Comparison of ENCODE assay signal across 13 cellular contexts in genomic region chr11:11580831-11581492, GRCh38. TPM values are rescaled to one million over a fixed set of nuclear protein-coding genes. Genes with fewer than 3 reads are reported as not detected.
DNase-seq lines count a peak whose midpoint lies in the region; ATAC-seq and TF ChIP-seq lines count a peak whose summit lies in the region.
"Had no signal": no experiment of that assay in that cellular context is flagged by ENCODE, and none has a peak within 500 bp of the region (broad histone marks: within the 10 kb centered on the region; RNA-seq: fewer than 3 reads in every experiment).

No MANE protein-coding gene starts in this region.

- peak overlapping the region in 2 of 59 donors; percentile 11 to 12 for H3K4me3 ChIP-seq in dorsolateral prefrontal cortex
- H3K4me3 ChIP-seq: BLaER1, GM23338 had no signal

- intact Hi-C loops in dorsolateral prefrontal cortex (cut with DNase I): loop anchor here (5.0 kb wide), 2 partner anchors 41 to 206 kb away; partner anchors contain the start of gene GALNT18 (in 1 of the 2)

- H3K4me3 Mint-ChIP-seq in neural crest cell: no peak overlapping the region
- H3K4me3 Mint-ChIP-seq in stimulated activated memory B cell treated with anti-CD40 and anti-IgM and Interleukin-4, amounts not matched to agents 10 μg/mL and 1 μg/mL and 100 μg/mL, for 72 hours: no peak overlapping the region
- H3K4me3 Mint-ChIP-seq: GM23338 had no signal

- ATAC-seq in HG03175 (IDR thresholded peaks at IDR 0.05; ENCODE audit: unreplicated experiment): no peak
- ATAC-seq in stimulated activated memory B cell treated with anti-CD40 and anti-IgM and Interleukin-4, amounts not matched to agents 10 μg/mL and 1 μg/mL and 100 μg/mL, for 72 hours: no peak
- ATAC-seq: GM23338 had no signal

- no peaks in the 10 kb centered on the region for H3K9me3 Mint-ChIP-seq in neural crest cell
- no peaks in the 10 kb centered on the region for H3K9me3 Mint-ChIP-seq in stimulated activated memory B cell treated with anti-CD40 and anti-IgM and Interleukin-4, amounts not matched to agents 10 μg/mL and 1 μg/mL and 100 μg/mL, for 72 hours
- H3K9me3 Mint-ChIP-seq: GM23338 had no signal

- no peaks in the 10 kb centered on the region for H3K27me3 ChIP-seq in dorsolateral prefrontal cortex
- H3K27me3 ChIP-seq: BLaER1 had no signal

- H3K36me3 Mint-ChIP-seq in neural crest cell (ENCODE audit: low read depth): no peaks in the 10 kb centered on the region
- no peaks in the 10 kb centered on the region for H3K36me3 Mint-ChIP-seq in stimulated activated memory B cell treated with anti-CD40 and anti-IgM and Interleukin-4, amounts not matched to agents 10 μg/mL and 1 μg/mL and 100 μg/mL, for 72 hours

- H3K27me3 Mint-ChIP-seq in neural crest cell (ENCODE audit: low read depth): no peaks in the 10 kb centered on the region
- H3K27me3 Mint-ChIP-seq in stimulated activated memory B cell treated with anti-CD40 and anti-IgM and Interleukin-4, amounts not matched to agents 10 μg/mL and 1 μg/mL and 100 μg/mL, for 72 hours: peaks cover 8% of the 10 kb centered on the region

- DNase-seq in COR-L47 (lab: John Stamatoyannopoulos, UW): peak; percentile 30
- DNase-seq in NCI-H2029 treated with DMSO at 0.1 percent for 48 hours (lab: John Stamatoyannopoulos, UW): peak; percentile 73
- peak in 2 of 10 donors; percentile 20 to 69 for DNase-seq in dorsolateral prefrontal cortex
- DNase-seq in neural crest cell (ENCODE audit: low read depth, low spot score): no peak
- DNase-seq in T-helper 2 cell: no peak
- no peak for DNase-seq in stimulated activated CD4-positive, alpha-beta T cell treated with anti-CD3 and anti-CD28 coated beads, Interleukin-12 subunit alpha, Interleukin-12 subunit beta, amount 100 ng/mL, for 4 hours
- DNase-seq: activated CD4-positive, CD25-positive, alpha-beta regulatory T cell; kidney glomerular epithelial cell; RPMI8226 had no signal

- H3K4me1 Mint-ChIP-seq in neural crest cell: peaks cover 50% of the 10 kb centered on the region
- H3K4me1 Mint-ChIP-seq in stimulated activated memory B cell treated with anti-CD40 and anti-IgM and Interleukin-4, amounts not matched to agents 10 μg/mL and 1 μg/mL and 100 μg/mL, for 72 hours: no peaks in the 10 kb centered on the region

- peak overlapping the region; percentile 36 for H3K27ac Mint-ChIP-seq in neural crest cell (ENCODE audit: unreplicated experiment)
- H3K27ac Mint-ChIP-seq in stimulated activated memory B cell treated with anti-CD40 and anti-IgM and Interleukin-4, amounts not matched to agents 10 μg/mL and 1 μg/mL and 100 μg/mL, for 72 hours: no peak overlapping the region
- H3K27ac Mint-ChIP-seq: GM23338 had no signal

- TF ChIP-seq CTCF in dorsolateral prefrontal cortex (IDR thresholded peaks at IDR 0.05 in 54 of 56, conservative IDR thresholded peaks at IDR 0.05 in 2 of 56; ENCODE audit: low read depth in 1 of 56, partially characterized antibody in 56 of 56) (no peak), neural crest cell (conservative IDR thresholded peaks at IDR 0.05) (no peak)

- H3K27ac ChIP-seq in dorsolateral prefrontal cortex: peak overlapping the region in 56 of 59 donors; percentile 19 to 97 (median 88)
- H3K27ac ChIP-seq: BLaER1 had no signal

RNA-seq across cellular contexts. Expression of gene GALNT18, which starts 40.8 kb away (rescaled TPM):
- total RNA-seq in dorsolateral prefrontal cortex (10 to 100 TPM; 15.6 to 50.3 (median 32.5) TPM), neural crest cell (2.5 and 2.8 TPM in 2 replicates)

Comparison
In these comparisons a context has a peak if more than half of its experiments do, and no peak if none do; other contexts are left out.
1. DNase-seq: peak in COR-L47 (single experiment) and NCI-H2029 treated with DMSO at 0.1 percent for 48 hours (single experiment); none in neural crest cell (single experiment), T-helper 2 cell (0 of 5) and stimulated activated CD4-positive, alpha-beta T cell treated with anti-CD3 and anti-CD28 coated beads, Interleukin-12 subunit alpha, Interleukin-12 subunit beta, amount 100 ng/mL, for 4 hours (single experiment).